In the genomic region with DNA sequence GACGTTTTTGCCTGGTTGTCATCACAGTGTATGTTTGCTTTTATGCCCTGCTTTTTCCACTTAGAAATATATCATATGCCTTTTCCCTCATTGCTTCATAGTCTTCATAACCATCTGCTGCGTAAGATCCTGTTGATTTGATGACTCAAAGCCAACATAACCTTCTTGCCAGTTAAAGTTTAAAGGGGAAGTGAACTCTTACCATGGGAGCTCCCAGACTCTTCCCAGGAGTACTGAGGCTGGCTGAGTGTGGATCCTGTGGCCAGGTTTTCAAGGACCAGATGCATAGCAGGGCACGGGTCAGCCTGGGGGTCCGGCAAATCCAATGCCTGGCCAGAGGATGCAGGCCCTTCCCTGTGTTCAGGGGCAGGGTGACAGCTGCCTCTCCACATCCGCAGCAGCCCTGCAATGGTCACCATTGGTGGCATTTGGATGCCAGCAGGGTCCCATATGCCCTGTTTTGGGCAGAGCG, we compare ENCODE assay signal across 1 cellular context.
TF ChIP-seq lines count a peak whose summit lies in the region.

No MANE protein-coding gene starts in this region.

TF ChIP-seq in SK-N-SH, 30 proteins besides CTCF, POLR2A, EP300 and RAD21 (continued from another document):
- TF ChIP-seq ELF1 (IDR thresholded peaks at IDR 0.05) (0 out of 2 replicates have a peak, but pooled peaks have one; percentile 13), FOXJ3 (CRISPR knock-in tag; IDR thresholded peaks at IDR 0.05) (no peak), JUND (IDR thresholded peaks at IDR 0.05) (peak; percentile 88), MEF2A (IDR thresholded peaks at IDR 0.05; ENCODE audit: borderline replicate concordance, low read depth) (no peak), GABPA (IDR thresholded peaks at IDR 0.05; ENCODE audit: low read depth) (peak; percentile 50; the same call in 1 of the 2 replicates), CHD2 (IDR thresholded peaks at IDR 0.05; ENCODE audit: low read length, partially characterized antibody) (no peak), PBX3 (IDR thresholded peaks at IDR 0.05) (peak; percentile 77)
- TF ChIP-seq, protein P1, sequence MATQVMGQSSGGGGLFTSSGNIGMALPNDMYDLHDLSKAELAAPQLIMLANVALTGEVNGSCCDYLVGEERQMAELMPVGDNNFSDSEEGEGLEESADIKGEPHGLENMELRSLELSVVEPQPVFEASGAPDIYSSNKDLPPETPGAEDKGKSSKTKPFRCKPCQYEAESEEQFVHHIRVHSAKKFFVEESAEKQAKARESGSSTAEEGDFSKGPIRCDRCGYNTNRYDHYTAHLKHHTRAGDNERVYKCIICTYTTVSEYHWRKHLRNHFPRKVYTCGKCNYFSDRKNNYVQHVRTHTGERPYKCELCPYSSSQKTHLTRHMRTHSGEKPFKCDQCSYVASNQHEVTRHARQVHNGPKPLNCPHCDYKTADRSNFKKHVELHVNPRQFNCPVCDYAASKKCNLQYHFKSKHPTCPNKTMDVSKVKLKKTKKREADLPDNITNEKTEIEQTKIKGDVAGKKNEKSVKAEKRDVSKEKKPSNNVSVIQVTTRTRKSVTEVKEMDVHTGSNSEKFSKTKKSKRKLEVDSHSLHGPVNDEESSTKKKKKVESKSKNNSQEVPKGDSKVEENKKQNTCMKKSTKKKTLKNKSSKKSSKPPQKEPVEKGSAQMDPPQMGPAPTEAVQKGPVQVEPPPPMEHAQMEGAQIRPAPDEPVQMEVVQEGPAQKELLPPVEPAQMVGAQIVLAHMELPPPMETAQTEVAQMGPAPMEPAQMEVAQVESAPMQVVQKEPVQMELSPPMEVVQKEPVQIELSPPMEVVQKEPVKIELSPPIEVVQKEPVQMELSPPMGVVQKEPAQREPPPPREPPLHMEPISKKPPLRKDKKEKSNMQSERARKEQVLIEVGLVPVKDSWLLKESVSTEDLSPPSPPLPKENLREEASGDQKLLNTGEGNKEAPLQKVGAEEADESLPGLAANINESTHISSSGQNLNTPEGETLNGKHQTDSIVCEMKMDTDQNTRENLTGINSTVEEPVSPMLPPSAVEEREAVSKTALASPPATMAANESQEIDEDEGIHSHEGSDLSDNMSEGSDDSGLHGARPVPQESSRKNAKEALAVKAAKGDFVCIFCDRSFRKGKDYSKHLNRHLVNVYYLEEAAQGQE (IDR thresholded peaks at IDR 0.05; ENCODE audit: low read depth, low read length): no peak
TF ChIP-seq in SK-N-SH: peak in this region for 12.
